ENCODE assay signal across 22 cellular contexts in genomic region chr6:151252626-151253025, GRCh38. TPM values are rescaled to one million over a fixed set of nuclear protein-coding genes. Genes with fewer than 3 reads are reported as not detected.
DNase-seq lines count a peak whose midpoint lies in the region; ATAC-seq and TF ChIP-seq lines count a peak whose summit lies in the region.
"Had no signal": no experiment of that assay in that cellular context is flagged by ENCODE, and none has a peak within 500 bp of the region (broad histone marks: within the 10 kb centered on the region; RNA-seq: fewer than 3 reads in every experiment).

No MANE protein-coding gene starts in this region.

- H3K9me3 Mint-ChIP-seq in mesothelial cell of epicardium: no peaks in the 10 kb centered on the region

- no peak for TF ChIP-seq CTCF in mesothelial cell of epicardium (IDR thresholded peaks at IDR 0.05; ENCODE audit: unreplicated experiment)
- TF ChIP-seq CTCF in thyroid gland (IDR thresholded peaks at IDR 0.05): no peak
- TF ChIP-seq CTCF in lower lobe of right lung (IDR thresholded peaks at IDR 0.05): no peak

- TF ChIP-seq POLR2A in thyroid gland (IDR thresholded peaks at IDR 0.05): no peak

- no peak for ATAC-seq in T-helper 17 cell
- no peak for ATAC-seq in lower lobe of right lung

- 84 to 88% methylated on average over 6 of the region's 6 CpGs for WGBS in thyroid gland, 2 donors

- no peak overlapping the region for H3K4me3 ChIP-seq in BLaER1 treated with 17β-estradiol and CSF1 and Interleukin-3, amounts not matched to agents 10 nM and 100 nM
- no peak overlapping the region for H3K4me3 ChIP-seq in thyroid gland (replicated peaks in 1 of 3)
- H3K4me3 ChIP-seq in lower lobe of right lung: no peak overlapping the region
- H3K4me3 ChIP-seq: GM23248, SJCRH30 had no signal

- peaks cover 0 to 96% (median 12%) of the 10 kb centered on the region in 11 experiments; a peak in 12 of 22 replicates for H4K20me1 ChIP-seq in BLaER1 treated with 17β-estradiol and CSF1 and Interleukin-3, amounts not matched to agents 10 nM and 100 nM

- peak overlapping the region; percentile 21 for H3K27ac Mint-ChIP-seq in T-helper 17 cell
- H3K27ac Mint-ChIP-seq in mesothelial cell of epicardium: peak overlapping the region; percentile 99
- H3K27ac Mint-ChIP-seq: CD14-positive monocyte; CD8-positive, alpha-beta memory T cell; IgD-negative memory B cell had no signal

- H3K27me3 ChIP-seq in BLaER1 treated with 17β-estradiol and CSF1 and Interleukin-3, amounts not matched to agents 10 nM and 100 nM: no peaks in the 10 kb centered on the region
- H3K27me3 ChIP-seq in thyroid gland (no peaks in the 10 kb centered on the region), lower lobe of right lung (ENCODE audit: low read depth) (no peaks in the 10 kb centered on the region)
- H3K27me3 ChIP-seq: SJCRH30 had no signal

- H3K4me2 ChIP-seq in BLaER1 treated with 17β-estradiol and CSF1 and Interleukin-3, amounts not matched to agents 10 nM and 100 nM: peak overlapping the region in 9 of 11 experiments; percentile 12 to 75 (median 62); a peak in 15 of 22 replicates
- H3K4me2 ChIP-seq: KMS-11 had no signal

- no peak overlapping the region for H3K4me3 Mint-ChIP-seq in T-helper 17 cell
- peak overlapping the region; percentile 31 for H3K4me3 Mint-ChIP-seq in mesothelial cell of epicardium
- H3K4me3 Mint-ChIP-seq: CD14-positive monocyte; CD8-positive, alpha-beta memory T cell; IgD-negative memory B cell had no signal

- peaks cover 26% of the 10 kb centered on the region for H3K27me3 Mint-ChIP-seq in T-helper 17 cell
- no peaks in the 10 kb centered on the region for H3K27me3 Mint-ChIP-seq in mesothelial cell of epicardium (ENCODE audit: low read depth)

- H3K4me1 ChIP-seq in BLaER1 treated with 17β-estradiol and CSF1 and Interleukin-3, amounts not matched to agents 10 nM and 100 nM: peaks cover 16 to 51% (median 35%) of the 10 kb centered on the region in 10 experiments; a peak in 19 of 20 replicates
- H3K4me1 ChIP-seq in thyroid gland (peaks cover 17 to 47% of the 10 kb centered on the region in 2 donors), lower lobe of right lung (peaks cover 21% of the 10 kb centered on the region)

- no peak overlapping the region for H3K27ac ChIP-seq in BLaER1 treated with 17β-estradiol and CSF1 and Interleukin-3, amounts not matched to agents 10 nM and 100 nM
- H3K27ac ChIP-seq in thyroid gland: peak overlapping the region; percentile 85 to 93 (median 90)
- no peak overlapping the region for H3K27ac ChIP-seq in lower lobe of right lung
- H3K27ac ChIP-seq: GM23248, HL-60, KMS-11, SJCRH30 had no signal

- no peaks in the 10 kb centered on the region for H3K36me3 Mint-ChIP-seq in T-helper 17 cell (ENCODE audit: low read depth)
- H3K36me3 Mint-ChIP-seq in mesothelial cell of epicardium: peaks cover 14% of the 10 kb centered on the region
- H3K36me3 Mint-ChIP-seq: CD14-positive monocyte; CD8-positive, alpha-beta memory T cell; IgD-negative memory B cell had no signal

- H3K4me1 Mint-ChIP-seq in T-helper 17 cell (peaks cover 2% of the 10 kb centered on the region), mesothelial cell of epicardium (peaks cover 75% of the 10 kb centered on the region)
- H3K4me1 Mint-ChIP-seq: CD14-positive monocyte; CD8-positive, alpha-beta memory T cell; IgD-negative memory B cell had no signal

- DNase-seq in T-helper 17 cell (no peak), mesothelial cell of epicardium (ENCODE audit: low spot score in 2 of 2, unreplicated experiment in 2 of 2) (no peak), thyroid gland (no peak), hypothalamus (lab: John Stamatoyannopoulos, UW) (no peak), lower lobe of right lung (no peak), DMS 273 treated with DMSO at 0.1 percent for 48 hours (lab: John Stamatoyannopoulos, UW) (no peak)
- DNase-seq: CD8-positive, alpha-beta memory T cell; DMS153; DND-41; GM23248; H7; MM.1S; NCI-H2081; NCI-H345; NCI-H510A treated with DMSO at 0.1 percent for 48 hours; NCI-H748 treated with DMSO at 0.1 percent for 48 hours; SJCRH30 had no signal

- intact Hi-C loops in thyroid gland (cut with DNase I) (no loop called here), lower lobe of right lung (cut with DNase I) (no loop called here)

- H3K9ac ChIP-seq in BLaER1 treated with 17β-estradiol and CSF1 and Interleukin-3, amounts not matched to agents 10 nM and 100 nM: no peak overlapping the region
- H3K9ac ChIP-seq: GM23248, KMS-11 had no signal

- H3K36me3 ChIP-seq in BLaER1 treated with 17β-estradiol and CSF1 and Interleukin-3, amounts not matched to agents 10 nM and 100 nM: peaks cover 0 to 72% (median 27%) of the 10 kb centered on the region in 11 experiments; a peak in 13 of 22 replicates
- no peaks in the 10 kb centered on the region for H3K36me3 ChIP-seq in thyroid gland
- no peaks in the 10 kb centered on the region for H3K36me3 ChIP-seq in lower lobe of right lung
- H3K36me3 ChIP-seq: SJCRH30 had no signal

- peaks cover 0 to 6% (median 0%) of the 10 kb centered on the region in 11 experiments; a peak in 2 of 22 replicates for H3K9me3 ChIP-seq in BLaER1 treated with 17β-estradiol and CSF1 and Interleukin-3, amounts not matched to agents 10 nM and 100 nM (replicated peaks in 1 of 11)
- no peaks in the 10 kb centered on the region for H3K9me3 ChIP-seq in T-helper 17 cell (ENCODE audit: control insufficient read depth, low read length, poor library complexity, severe bottlenecking)
- no peaks in the 10 kb centered on the region for H3K9me3 ChIP-seq in thyroid gland
- H3K9me3 ChIP-seq in lower lobe of right lung: no peaks in the 10 kb centered on the region
- H3K9me3 ChIP-seq: SJCRH30 had no signal

RNA-seq across cellular contexts. Expression of gene AKAP12, which starts 12.9 kb away (rescaled TPM):
- total RNA-seq in T-helper 17 cell (under 1 TPM; 0.18 to 0.20 TPM), mesothelial cell of epicardium (736 to 747 TPM (median 737 TPM) in 3 replicates), thyroid gland (100 to 1,000 TPM in 2 of 4 donors, 10 to 100 TPM in 2; 50.7 to 108 (median 79.4) TPM), lower lobe of right lung (38.8 TPM)

Comparison
In these comparisons a context has a peak if more than half of its experiments do, and no peak if none do; other contexts are left out.
1. H3K27ac ChIP-seq: peak in thyroid gland (3 of 3); none in BLaER1 treated with 17β-estradiol and CSF1 and Interleukin-3, amounts not matched to agents 10 nM and 100 nM (0 of 11) and lower lobe of right lung (single experiment).
2. RNA of gene AKAP12, which starts 12.9 kb away (total RNA-seq): 736 to 747 TPM in mesothelial cell of epicardium, 50.7 to 108 TPM in thyroid gland and 38.8 TPM in lower lobe of right lung (single experiment); 0.18 to 0.20 TPM in T-helper 17 cell; every median in the first group is over 10 times any median in the second.